Comparison of ENCODE assay signal across 20 cellular contexts in genomic region chr12:65615091-65615490, GRCh38.
A peak's percentile ranks its signal among the peaks of the same experiment; 100 is the strongest.
DNase-seq lines count a peak whose midpoint lies in the region; ATAC-seq, FAIRE-seq and TF ChIP-seq lines count a peak whose summit lies in the region.
"Had no signal": no experiment of that assay in that cellular context is flagged by ENCODE, and none has a peak within 500 bp of the region (broad histone marks: within the 10 kb centered on the region; RNA-seq: fewer than 3 reads in every experiment).

No MANE protein-coding gene starts in this region.

- no peak overlapping the region for H3K4me2 ChIP-seq in skeletal muscle satellite cell (ENCODE audit: low read length)

- no peak for TF ChIP-seq POLR2A in esophagus muscularis mucosa (IDR thresholded peaks at IDR 0.05; ENCODE audit: low read depth)

- intact Hi-C loops in esophagus muscularis mucosa (cut with DNase I), result no loop called here

- H3K36me3 ChIP-seq in skeletal muscle satellite cell (ENCODE audit: insufficient read depth, low read length) (peaks cover 7% of the 10 kb centered on the region), esophagus muscularis mucosa (no peaks in the 10 kb centered on the region)
- H3K36me3 ChIP-seq: heart right ventricle, thyroid gland had no signal

- DNase-seq in GM04503 (ENCODE audit: low read depth) (peak; percentile 95), fibroblast of peridontal ligament (ENCODE audit: extremely low read depth) (peak; percentile 99), T-helper 1 cell (no peak), NCI-H345 treated with DMSO at 0.1 percent for 48 hours (lab: John Stamatoyannopoulos, UW; ENCODE audit: unreplicated experiment) (no peak), esophagus muscularis mucosa (ENCODE audit: extremely low spot score) (no peak), GM19239 (ENCODE audit: insufficient read length, low spot score) (no peak)
- DNase-seq: activated CD4-positive, alpha-beta T cell treated with anti-CD3 and anti-CD28 coated beads for 1 hour; activated effector memory CD4-positive, alpha-beta T cell treated with anti-CD3 and anti-CD28 coated beads, Interleukin-2, amount 50 U/mL, for 16 hours; body of pancreas; cortex of kidney; heart right ventricle; kidney; NCI-H1694 treated with DMSO at 0.1 percent for 48 hours; NCI-H510A; nephron progenitor cell; T1000; thyroid gland had no signal

- H3K9me3 ChIP-seq in skeletal muscle satellite cell (replicated peaks; ENCODE audit: low read length), result no peaks in the 10 kb centered on the region
- H3K9me3 ChIP-seq in esophagus muscularis mucosa, result no peaks in the 10 kb centered on the region
- H3K9me3 ChIP-seq: body of pancreas, heart right ventricle, thyroid gland had no signal

- H3K27ac ChIP-seq in esophagus muscularis mucosa (replicated peaks in 1 of 4), result no peak overlapping the region
- H3K27ac ChIP-seq: body of pancreas, heart right ventricle, thyroid gland had no signal

- no peak for TF ChIP-seq CTCF in esophagus muscularis mucosa (IDR thresholded peaks at IDR 0.05)

- H3K27me3 ChIP-seq in skeletal muscle satellite cell (ENCODE audit: control insufficient read depth, insufficient read depth, low read length), result no peaks in the 10 kb centered on the region
- H3K27me3 ChIP-seq in esophagus muscularis mucosa, result peaks cover 0 to 22% (median 0%) of the 10 kb centered on the region in 4 donors
- H3K27me3 ChIP-seq: body of pancreas, thyroid gland had no signal

- no peak for FAIRE-seq in GM19239 (lab: Jason Lieb, UNC)
- FAIRE-seq: kidney had no signal

- WGBS in esophagus muscularis mucosa, result 20% methylated on average over 2 of the region's 2 CpGs

- TF ChIP-seq EP300 in esophagus muscularis mucosa (IDR thresholded peaks at IDR 0.05), result no peak

- peak overlapping the region; percentile 53 for H3K9ac ChIP-seq in skeletal muscle satellite cell (ENCODE audit: low read depth, low read length)

- peak; percentile 22 for ATAC-seq in SK-N-SH treated with all-trans-retinoic acid at 6 μM for 48 hours
- ATAC-seq: body of pancreas; stimulated activated effector memory CD8-positive, alpha-beta T cell treated with anti-CD3 and anti-CD28 coated beads, Interleukin-12 subunit alpha, Interleukin-12 subunit beta, amount 100 ng/mL, for 72 hours had no signal

- H3K4me1 ChIP-seq in skeletal muscle satellite cell (ENCODE audit: control insufficient read depth, insufficient read depth, low read length) (peaks cover 53% of the 10 kb centered on the region), esophagus muscularis mucosa (no peaks in the 10 kb centered on the region)
- H3K4me1 ChIP-seq: body of pancreas, heart right ventricle, thyroid gland had no signal

- no peak overlapping the region for H3K4me3 ChIP-seq in skeletal muscle satellite cell (ENCODE audit: low read length)
- no peak overlapping the region for H3K4me3 ChIP-seq in esophagus muscularis mucosa
- H3K4me3 ChIP-seq: body of pancreas, heart right ventricle, thyroid gland had no signal

TF ChIP-seq in SK-N-SH treated with all-trans-retinoic acid at 6 μM for 48 hours, 23 proteins besides CTCF, POLR2A, EP300 and RAD21:
- TF ChIP-seq CSDC2 (CRISPR knock-in tag; IDR thresholded peaks at IDR 0.05), result no peak
- no peak for TF ChIP-seq ZNF565 (CRISPR knock-in tag; conservative IDR thresholded peaks at IDR 0.05; ENCODE audit: low read depth)
- TF ChIP-seq TSHZ2 (CRISPR knock-in tag; IDR thresholded peaks at IDR 0.05), result no peak
- no peak; the same call in 1 of the 2 replicates for TF ChIP-seq TOX (CRISPR knock-in tag; IDR thresholded peaks at IDR 0.05; ENCODE audit: borderline replicate concordance)
- TF ChIP-seq ZNF8 (CRISPR knock-in tag; IDR thresholded peaks at IDR 0.05), result no peak
- no peak for TF ChIP-seq CSRNP3 (CRISPR knock-in tag; IDR thresholded peaks at IDR 0.05)
- TF ChIP-seq ZFP30 (CRISPR knock-in tag; IDR thresholded peaks at IDR 0.05), result no peak
- no peak for TF ChIP-seq RARB (CRISPR knock-in tag; IDR thresholded peaks at IDR 0.05)
- no peak for TF ChIP-seq ISL1 (CRISPR knock-in tag; IDR thresholded peaks at IDR 0.05)

Comparison
In these comparisons a context has a peak if more than half of its experiments do, and no peak if none do; other contexts are left out.
1. DNase-seq: peak in GM04503 (single experiment) and fibroblast of peridontal ligament (single experiment); none in T-helper 1 cell (0 of 5), NCI-H345 treated with DMSO at 0.1 percent for 48 hours (single experiment), esophagus muscularis mucosa (single experiment) and GM19239 (single experiment).